ENCODE assay signal across 15 cellular contexts in genomic region chr1:198959676-198960075, GRCh38.
"Had no signal": no experiment of that assay in that cellular context is flagged by ENCODE, and none has a peak within 500 bp of the region (broad histone marks: within the 10 kb centered on the region; RNA-seq: fewer than 3 reads in every experiment).

No MANE protein-coding gene starts in this region.

- H3K36me3 ChIP-seq: left ventricle myocardium inferior, neutrophil, transverse colon, vagina had no signal

- H3K9me3 ChIP-seq: neutrophil, vagina had no signal

- H3K4me3 Mint-ChIP-seq: dendritic cell treated with granulocyte-macrophage colony-stimulating factor and Interleukin-4, amounts not matched to agents 40 ng/mL and 50 ng/mL, for 4 days; naive B cell; stimulated activated memory B cell treated with anti-CD40 and anti-IgM and Interleukin-4, amounts not matched to agents 10 μg/mL and 1 μg/mL and 100 μg/mL, for 72 hours had no signal

- H3K4me3 ChIP-seq: left ventricle myocardium inferior, transverse colon, vagina had no signal

- H3K27me3 ChIP-seq: neutrophil, transverse colon, vagina had no signal

- H3K27ac Mint-ChIP-seq: dendritic cell treated with granulocyte-macrophage colony-stimulating factor and Interleukin-4, amounts not matched to agents 40 ng/mL and 50 ng/mL, for 4 days; naive B cell; stimulated activated memory B cell treated with anti-CD40 and anti-IgM and Interleukin-4, amounts not matched to agents 10 μg/mL and 1 μg/mL and 100 μg/mL, for 72 hours had no signal

- H3K9me3 Mint-ChIP-seq: stimulated activated memory B cell treated with anti-CD40 and anti-IgM and Interleukin-4, amounts not matched to agents 10 μg/mL and 1 μg/mL and 100 μg/mL, for 72 hours had no signal

- H3K27ac ChIP-seq: left ventricle myocardium inferior, neutrophil, transverse colon, vagina had no signal

- H3K27me3 Mint-ChIP-seq: dendritic cell treated with granulocyte-macrophage colony-stimulating factor and Interleukin-4, amounts not matched to agents 40 ng/mL and 50 ng/mL, for 4 days; naive B cell; stimulated activated memory B cell treated with anti-CD40 and anti-IgM and Interleukin-4, amounts not matched to agents 10 μg/mL and 1 μg/mL and 100 μg/mL, for 72 hours had no signal

- H3K4me1 ChIP-seq: left ventricle myocardium inferior, transverse colon, vagina had no signal

- DNase-seq: activated CD4-positive, CD25-positive, alpha-beta regulatory T cell; activated CD8-positive, alpha-beta memory T cell treated with anti-CD3 and anti-CD28 coated beads, Interleukin-2, amount 50 U/mL, for 48 hours; activated effector memory CD4-positive, alpha-beta T cell treated with anti-CD3 and anti-CD28 coated beads, Interleukin-2, amount 50 U/mL, for 16 hours; effector memory CD4-positive, alpha-beta T cell; foreskin fibroblast; hippocampal formation; kidney; left ventricle myocardium inferior; naive B cell; substantia nigra; transverse colon had no signal

- H3K4me1 Mint-ChIP-seq: naive B cell; stimulated activated memory B cell treated with anti-CD40 and anti-IgM and Interleukin-4, amounts not matched to agents 10 μg/mL and 1 μg/mL and 100 μg/mL, for 72 hours had no signal

- ATAC-seq: stimulated activated memory B cell treated with anti-CD40 and anti-IgM and Interleukin-4, amounts not matched to agents 10 μg/mL and 1 μg/mL and 100 μg/mL, for 72 hours had no signal

- H3K36me3 Mint-ChIP-seq: naive B cell had no signal
